Comparison of ENCODE assay signal across 8 cellular contexts in the genomic region with DNA sequence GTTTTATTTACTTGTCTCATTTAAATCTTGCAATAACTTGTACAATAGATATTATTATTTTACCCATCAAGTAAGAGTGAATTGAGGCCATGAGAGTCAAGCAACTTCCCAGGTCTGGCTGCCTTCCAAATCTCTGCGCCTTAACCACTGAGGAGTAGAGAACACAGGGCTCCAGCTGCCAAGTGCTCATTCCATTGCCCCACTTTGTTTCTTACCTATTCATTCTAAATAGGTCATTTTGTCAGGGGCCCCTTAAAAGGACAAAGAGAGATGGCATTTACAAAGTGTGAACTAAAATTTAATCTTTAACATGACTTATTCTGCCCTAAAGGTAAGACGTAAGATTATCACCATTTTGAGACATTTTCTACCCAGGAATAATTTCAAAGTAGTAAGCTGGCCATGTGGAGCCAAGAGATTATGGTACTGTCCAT. TPM values are rescaled to one million over a fixed set of nuclear protein-coding genes. Genes with fewer than 3 reads are reported as not detected.
DNase-seq lines count a peak whose midpoint lies in the region; ATAC-seq and TF ChIP-seq lines count a peak whose summit lies in the region.

No MANE protein-coding gene starts in this region.

- H3K4me3 ChIP-seq in heart right ventricle = peak overlapping the region; percentile 65 to 97 (median 86)

- ATAC-seq in heart right ventricle = no peak
- ATAC-seq in GM18517 (IDR thresholded peaks at IDR 0.05; ENCODE audit: unreplicated experiment) = no peak
- no peak for ATAC-seq in GM18498 (IDR thresholded peaks at IDR 0.05; ENCODE audit: unreplicated experiment)

- no peaks in the 10 kb centered on the region for H3K27me3 ChIP-seq in heart right ventricle

- no peaks in the 10 kb centered on the region for H3K9me3 Mint-ChIP-seq in activated naive CD8-positive, alpha-beta T cell treated with anti-CD3 and anti-CD28 coated beads for 36 hours

- H3K27me3 Mint-ChIP-seq in activated naive CD8-positive, alpha-beta T cell treated with anti-CD3 and anti-CD28 coated beads for 36 hours = no peaks in the 10 kb centered on the region

- peak overlapping the region; percentile 100 for H3K27ac Mint-ChIP-seq in activated naive CD8-positive, alpha-beta T cell treated with anti-CD3 and anti-CD28 coated beads for 36 hours

- peaks cover 0 to 47% (median 21%) of the 10 kb centered on the region in 9 donors for H3K36me3 ChIP-seq in heart right ventricle

- H3K9me3 ChIP-seq in heart right ventricle = no peaks in the 10 kb centered on the region

- H3K4me1 ChIP-seq in heart right ventricle = peaks cover 0 to 48% (median 36%) of the 10 kb centered on the region in 9 donors

- peak overlapping the region in 7 of 10 donors; percentile 11 to 100 (median 99) for H3K27ac ChIP-seq in heart right ventricle

- intact Hi-C loops in heart right ventricle (cut with DNase I) = no loop called here

- peaks cover 62% of the 10 kb centered on the region for H3K36me3 Mint-ChIP-seq in activated naive CD8-positive, alpha-beta T cell treated with anti-CD3 and anti-CD28 coated beads for 36 hours

- peak overlapping the region; percentile 99 for H3K4me3 Mint-ChIP-seq in activated naive CD8-positive, alpha-beta T cell treated with anti-CD3 and anti-CD28 coated beads for 36 hours

- DNase-seq in NCI-H82 (lab: John Stamatoyannopoulos, UW) = peak; percentile 70
- DNase-seq in NCI-H82 treated with DMSO at 0.1 percent for 48 hours (lab: John Stamatoyannopoulos, UW; ENCODE audit: unreplicated experiment) = no peak
- DNase-seq in NCI-H2107 treated with DMSO at 0.1 percent for 48 hours (lab: John Stamatoyannopoulos, UW; ENCODE audit: unreplicated experiment) = peak; percentile 84
- no peak for DNase-seq in activated naive CD8-positive, alpha-beta T cell treated with anti-CD3 and anti-CD28 coated beads for 36 hours
- DNase-seq in heart right ventricle = peak; percentile 56 to 81
- DNase-seq in pons (ENCODE audit: low spot score) = peak; percentile 86

- H3K4me1 Mint-ChIP-seq in activated naive CD8-positive, alpha-beta T cell treated with anti-CD3 and anti-CD28 coated beads for 36 hours = peaks cover 27% of the 10 kb centered on the region

- WGBS in heart right ventricle, 2 donors = 1 to 4% methylated on average over 2 of the region's 2 CpGs

- TF ChIP-seq CTCF in heart right ventricle (IDR thresholded peaks at IDR 0.05) = no peak

RNA-seq across cellular contexts. Expression of a gene that starts 3.5 kb away (rescaled TPM):
- 10 to 100 TPM; 78.6 to 79.9 TPM for total RNA-seq in activated naive CD8-positive, alpha-beta T cell treated with anti-CD3 and anti-CD28 coated beads for 36 hours
- total RNA-seq in heart right ventricle = 10 to 100 TPM; 18.1 to 47.3 (median 22.5) TPM
- polyA plus RNA-seq in heart right ventricle = 10 to 100 TPM in 1 of 2 donors, 1 to 10 TPM in 1; 8.4 to 13.0 TPM

RNA-seq across cellular contexts. Expression of a gene that starts 48.4 kb away (rescaled TPM):
- 1 to 10 TPM in 1 of 2 experiments, under 1 TPM in 1; 0.74 to 1.5 TPM for total RNA-seq in activated naive CD8-positive, alpha-beta T cell treated with anti-CD3 and anti-CD28 coated beads for 36 hours
- 10 to 100 TPM in 9 of 10 donors, 1 to 10 TPM in 1; 4.8 to 34.9 (median 19.2) TPM for total RNA-seq in heart right ventricle
- 10 to 100 TPM in 1 of 2 donors, 1 to 10 TPM in 1; 3.3 to 18.2 TPM for polyA plus RNA-seq in heart right ventricle

Comparison
In these comparisons a context has a peak if more than half of its experiments do, and no peak if none do; other contexts are left out.
1. DNase-seq: peak in NCI-H82 (single experiment), NCI-H2107 treated with DMSO at 0.1 percent for 48 hours (single experiment), heart right ventricle (2 of 2) and pons (single experiment); none in NCI-H82 treated with DMSO at 0.1 percent for 48 hours (single experiment) and activated naive CD8-positive, alpha-beta T cell treated with anti-CD3 and anti-CD28 coated beads for 36 hours (single experiment).